ENCODE assay signal across 8 cellular contexts in genomic region chr7:107725138-107725740, GRCh38. TPM values are rescaled to one million over a fixed set of nuclear protein-coding genes. Genes with fewer than 3 reads are reported as not detected.
A peak's percentile ranks its signal among the peaks of the same experiment; 100 is the strongest.
DNase-seq lines count a peak whose midpoint lies in the region; ATAC-seq and TF ChIP-seq lines count a peak whose summit lies in the region.

No MANE protein-coding gene starts in this region.

- no peaks in the 10 kb centered on the region for H3K36me3 Mint-ChIP-seq in WTC11
- H3K36me3 Mint-ChIP-seq in endodermal cell (ENCODE audit: low read depth), result no peaks in the 10 kb centered on the region
- H3K36me3 Mint-ChIP-seq in naive thymus-derived CD8-positive, alpha-beta T cell, result no peaks in the 10 kb centered on the region
- H3K36me3 Mint-ChIP-seq in type B pancreatic cell, result no peaks in the 10 kb centered on the region
- H3K36me3 Mint-ChIP-seq in stimulated activated effector memory CD8-positive, alpha-beta T cell treated with anti-CD3 and anti-CD28 coated beads, Interleukin-12 subunit alpha, Interleukin-12 subunit beta, amount 100 ng/mL, for 72 hours, result no peaks in the 10 kb centered on the region

- H3K4me1 ChIP-seq in endodermal cell (ENCODE audit: control insufficient read depth, insufficient read depth, low read length), result no peaks in the 10 kb centered on the region

- ATAC-seq in WTC11, result no peak
- ATAC-seq in naive thymus-derived CD8-positive, alpha-beta T cell, result peak in 1 of 2 donors; percentile 47
- no peak for ATAC-seq in stimulated activated effector memory CD8-positive, alpha-beta T cell treated with anti-CD3 and anti-CD28 coated beads, Interleukin-12 subunit alpha, Interleukin-12 subunit beta, amount 100 ng/mL, for 72 hours

- no peaks in the 10 kb centered on the region for H3K9me3 Mint-ChIP-seq in WTC11
- no peaks in the 10 kb centered on the region for H3K9me3 Mint-ChIP-seq in endodermal cell
- H3K9me3 Mint-ChIP-seq in naive thymus-derived CD8-positive, alpha-beta T cell, result no peaks in the 10 kb centered on the region
- H3K9me3 Mint-ChIP-seq in type B pancreatic cell, result no peaks in the 10 kb centered on the region
- H3K9me3 Mint-ChIP-seq in stimulated activated effector memory CD8-positive, alpha-beta T cell treated with anti-CD3 and anti-CD28 coated beads, Interleukin-12 subunit alpha, Interleukin-12 subunit beta, amount 100 ng/mL, for 72 hours, result no peaks in the 10 kb centered on the region

- H3K27me3 Mint-ChIP-seq in WTC11 (ENCODE audit: low read depth), result peaks cover 8% of the 10 kb centered on the region
- peaks cover 16% of the 10 kb centered on the region for H3K27me3 Mint-ChIP-seq in endodermal cell (ENCODE audit: insufficient read depth)
- H3K27me3 Mint-ChIP-seq in naive thymus-derived CD8-positive, alpha-beta T cell, result peaks cover 14 to 32% (median 24%) of the 10 kb centered on the region in 5 donors
- H3K27me3 Mint-ChIP-seq in type B pancreatic cell, result peaks cover 39% of the 10 kb centered on the region

- H3K4me3 ChIP-seq in endodermal cell (ENCODE audit: low read length), result no peak overlapping the region

- no peak overlapping the region for H3K27ac ChIP-seq in endodermal cell (ENCODE audit: low read depth, low read length)

- H3K27ac Mint-ChIP-seq in WTC11 (no peak overlapping the region), endodermal cell (no peak overlapping the region), type B pancreatic cell (no peak overlapping the region)
- no peak overlapping the region for H3K27ac Mint-ChIP-seq in naive thymus-derived CD8-positive, alpha-beta T cell
- H3K27ac Mint-ChIP-seq in stimulated activated effector memory CD8-positive, alpha-beta T cell treated with anti-CD3 and anti-CD28 coated beads, Interleukin-12 subunit alpha, Interleukin-12 subunit beta, amount 100 ng/mL, for 72 hours, result no peak overlapping the region

- 0 to 38% methylated on average over 1 to 4 of the region's 4 CpGs for WGBS in endodermal cell (ENCODE audit: insufficient coverage in 1 of 2, insufficient read length in 1 of 2), 2 experiments

- H3K4me1 Mint-ChIP-seq in WTC11 (peaks cover 6% of the 10 kb centered on the region), endodermal cell (no peaks in the 10 kb centered on the region), type B pancreatic cell (ENCODE audit: unreplicated experiment) (no peaks in the 10 kb centered on the region)
- H3K4me1 Mint-ChIP-seq in naive thymus-derived CD8-positive, alpha-beta T cell, result no peaks in the 10 kb centered on the region
- no peaks in the 10 kb centered on the region for H3K4me1 Mint-ChIP-seq in stimulated activated effector memory CD8-positive, alpha-beta T cell treated with anti-CD3 and anti-CD28 coated beads, Interleukin-12 subunit alpha, Interleukin-12 subunit beta, amount 100 ng/mL, for 72 hours

- H3K9me3 ChIP-seq in endodermal cell (ENCODE audit: control insufficient read depth, low read length), result no peaks in the 10 kb centered on the region

- CTCF ChIA-PET in WTC11 (lab: Charles Lee), result interaction anchor here (0.7 to 1.9 kb wide), 3 partner anchors 64 to 262 kb away, joined by 3 to 7 read pairs (median 3); no protein-coding TSS in a partner anchor

- no peaks in the 10 kb centered on the region for H3K36me3 ChIP-seq in endodermal cell (ENCODE audit: control insufficient read depth, insufficient read depth, low read length)

- in situ Hi-C loops in G401 (cut with HindIII; ENCODE audit: low sequenced_read_pairs), result no loop called here

- POLR2A ChIA-PET in WTC11 (lab: Charles Lee), result interaction anchor here (0.8 kb wide), 1 partner anchor 252 kb away, joined by 3 read pairs; no protein-coding TSS in a partner anchor
- POLR2A ChIA-PET in naive thymus-derived CD8-positive, alpha-beta T cell (lab: Charles Lee), result interaction anchor here (0.6 kb wide), 1 partner anchor 1632 kb away, joined by 3 read pairs; no protein-coding TSS in a partner anchor

- DNase-seq in 8988T, result peak; percentile 26
- DNase-seq in G401 (ENCODE audit: low spot score), result peak; percentile 82
- DNase-seq in NCI-H1694 (lab: John Stamatoyannopoulos, UW), result peak; percentile 51
- DNase-seq in WTC11 (ENCODE audit: low spot score), result peak; percentile 22
- DNase-seq in endodermal cell, result peak; percentile 63
- DNase-seq in naive thymus-derived CD8-positive, alpha-beta T cell, result peak; percentile 11 to 73 (median 44)
- no peak for DNase-seq in type B pancreatic cell (ENCODE audit: extremely low spot score, unreplicated experiment)
- DNase-seq in stimulated activated effector memory CD8-positive, alpha-beta T cell treated with anti-CD3 and anti-CD28 coated beads, Interleukin-12 subunit alpha, Interleukin-12 subunit beta, amount 100 ng/mL, for 72 hours (ENCODE audit: low spot score in 2 of 2), result no peak

- H3K9ac ChIP-seq in endodermal cell (ENCODE audit: extremely low read depth, low read length, poor library complexity, severe bottlenecking), result no peak overlapping the region

- H3K4me3 Mint-ChIP-seq in WTC11 (no peak overlapping the region), endodermal cell (no peak overlapping the region), type B pancreatic cell (no peak overlapping the region)
- H3K4me3 Mint-ChIP-seq in naive thymus-derived CD8-positive, alpha-beta T cell, result no peak overlapping the region
- H3K4me3 Mint-ChIP-seq in stimulated activated effector memory CD8-positive, alpha-beta T cell treated with anti-CD3 and anti-CD28 coated beads, Interleukin-12 subunit alpha, Interleukin-12 subunit beta, amount 100 ng/mL, for 72 hours, result no peak overlapping the region

- TF ChIP-seq CTCF in WTC11 (IDR thresholded peaks at IDR 0.05) (peak; percentile 58), endodermal cell (conservative IDR thresholded peaks at IDR 0.05) (peak; percentile 87), type B pancreatic cell (conservative IDR thresholded peaks at IDR 0.05) (peak; percentile 91)

- H3K27me3 ChIP-seq in endodermal cell (ENCODE audit: control insufficient read depth, insufficient read depth, low read length, poor library complexity, severe bottlenecking), result peaks cover 13% of the 10 kb centered on the region

TF ChIP-seq in WTC11, 78 proteins besides CTCF, POLR2A, EP300 and RAD21 (continues in another document):
- TF ChIP-seq TP53 (CRISPR knock-in tag; IDR thresholded peaks at IDR 0.05) (no peak), ZNF219 (CRISPR knock-in tag; IDR thresholded peaks at IDR 0.05; ENCODE audit: borderline replicate concordance) (no peak), MYBL2 (CRISPR knock-in tag; IDR thresholded peaks at IDR 0.05) (no peak), ZNF121 (CRISPR knock-in tag; IDR thresholded peaks at IDR 0.05) (no peak), IRF2 (CRISPR knock-in tag; IDR thresholded peaks at IDR 0.05; ENCODE audit: borderline replicate concordance, low read depth) (no peak), ZNF671 (CRISPR knock-in tag; IDR thresholded peaks at IDR 0.05) (no peak)
- TF ChIP-seq, protein P1, sequence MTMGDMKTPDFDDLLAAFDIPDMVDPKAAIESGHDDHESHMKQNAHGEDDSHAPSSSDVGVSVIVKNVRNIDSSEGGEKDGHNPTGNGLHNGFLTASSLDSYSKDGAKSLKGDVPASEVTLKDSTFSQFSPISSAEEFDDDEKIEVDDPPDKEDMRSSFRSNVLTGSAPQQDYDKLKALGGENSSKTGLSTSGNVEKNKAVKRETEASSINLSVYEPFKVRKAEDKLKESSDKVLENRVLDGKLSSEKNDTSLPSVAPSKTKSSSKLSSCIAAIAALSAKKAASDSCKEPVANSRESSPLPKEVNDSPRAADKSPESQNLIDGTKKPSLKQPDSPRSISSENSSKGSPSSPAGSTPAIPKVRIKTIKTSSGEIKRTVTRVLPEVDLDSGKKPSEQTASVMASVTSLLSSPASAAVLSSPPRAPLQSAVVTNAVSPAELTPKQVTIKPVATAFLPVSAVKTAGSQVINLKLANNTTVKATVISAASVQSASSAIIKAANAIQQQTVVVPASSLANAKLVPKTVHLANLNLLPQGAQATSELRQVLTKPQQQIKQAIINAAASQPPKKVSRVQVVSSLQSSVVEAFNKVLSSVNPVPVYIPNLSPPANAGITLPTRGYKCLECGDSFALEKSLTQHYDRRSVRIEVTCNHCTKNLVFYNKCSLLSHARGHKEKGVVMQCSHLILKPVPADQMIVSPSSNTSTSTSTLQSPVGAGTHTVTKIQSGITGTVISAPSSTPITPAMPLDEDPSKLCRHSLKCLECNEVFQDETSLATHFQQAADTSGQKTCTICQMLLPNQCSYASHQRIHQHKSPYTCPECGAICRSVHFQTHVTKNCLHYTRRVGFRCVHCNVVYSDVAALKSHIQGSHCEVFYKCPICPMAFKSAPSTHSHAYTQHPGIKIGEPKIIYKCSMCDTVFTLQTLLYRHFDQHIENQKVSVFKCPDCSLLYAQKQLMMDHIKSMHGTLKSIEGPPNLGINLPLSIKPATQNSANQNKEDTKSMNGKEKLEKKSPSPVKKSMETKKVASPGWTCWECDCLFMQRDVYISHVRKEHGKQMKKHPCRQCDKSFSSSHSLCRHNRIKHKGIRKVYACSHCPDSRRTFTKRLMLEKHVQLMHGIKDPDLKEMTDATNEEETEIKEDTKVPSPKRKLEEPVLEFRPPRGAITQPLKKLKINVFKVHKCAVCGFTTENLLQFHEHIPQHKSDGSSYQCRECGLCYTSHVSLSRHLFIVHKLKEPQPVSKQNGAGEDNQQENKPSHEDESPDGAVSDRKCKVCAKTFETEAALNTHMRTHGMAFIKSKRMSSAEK (CRISPR knock-in tag; IDR thresholded peaks at IDR 0.05; ENCODE audit: borderline replicate concordance), result no peak
- TF ChIP-seq, protein P2, sequence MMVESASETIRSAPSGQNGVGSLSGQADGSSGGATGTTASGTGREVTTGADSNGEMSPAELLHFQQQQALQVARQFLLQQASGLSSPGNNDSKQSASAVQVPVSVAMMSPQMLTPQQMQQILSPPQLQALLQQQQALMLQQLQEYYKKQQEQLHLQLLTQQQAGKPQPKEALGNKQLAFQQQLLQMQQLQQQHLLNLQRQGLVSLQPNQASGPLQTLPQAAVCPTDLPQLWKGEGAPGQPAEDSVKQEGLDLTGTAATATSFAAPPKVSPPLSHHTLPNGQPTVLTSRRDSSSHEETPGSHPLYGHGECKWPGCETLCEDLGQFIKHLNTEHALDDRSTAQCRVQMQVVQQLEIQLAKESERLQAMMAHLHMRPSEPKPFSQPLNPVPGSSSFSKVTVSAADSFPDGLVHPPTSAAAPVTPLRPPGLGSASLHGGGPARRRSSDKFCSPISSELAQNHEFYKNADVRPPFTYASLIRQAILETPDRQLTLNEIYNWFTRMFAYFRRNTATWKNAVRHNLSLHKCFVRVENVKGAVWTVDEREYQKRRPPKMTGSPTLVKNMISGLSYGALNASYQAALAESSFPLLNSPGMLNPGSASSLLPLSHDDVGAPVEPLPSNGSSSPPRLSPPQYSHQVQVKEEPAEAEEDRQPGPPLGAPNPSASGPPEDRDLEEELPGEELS (CRISPR knock-in tag; IDR thresholded peaks at IDR 0.05), result no peak

RNA-seq across cellular contexts. Expression of gene CBLL1, which starts 18.7 kb away (rescaled TPM):
- 19.5 and 41.0 TPM in 2 replicates for total RNA-seq in G401 (2014; rRNA removed; shearing (Covaris generic))
- total RNA-seq in WTC11 (2021), result 26.1 to 29.8 TPM (median 26.3 TPM) in 3 replicates
- total RNA-seq in endodermal cell, result 10 to 100 TPM; 33.3 to 34.7 TPM
- 35.0 TPM for polyA plus RNA-seq in endodermal cell (2013, experiment 1 of 2)
- 32.7 TPM for polyA plus RNA-seq in endodermal cell (2013, experiment 2 of 2)
- 10 to 100 TPM; 51.8 to 59.9 TPM for total RNA-seq in naive thymus-derived CD8-positive, alpha-beta T cell
- 10 to 100 TPM; 44.8 to 56.3 (median 48.6) TPM for polyA plus RNA-seq in naive thymus-derived CD8-positive, alpha-beta T cell
- 25.0 and 28.3 TPM in 2 replicates for total RNA-seq in type B pancreatic cell (ENCODE audit: low replicate concordance)

Comparison
In these comparisons a context has a peak if more than half of its experiments do, and no peak if none do; other contexts are left out.
1. DNase-seq: peak in 8988T (single experiment), G401 (single experiment), NCI-H1694 (single experiment), WTC11 (single experiment), endodermal cell (single experiment) and naive thymus-derived CD8-positive, alpha-beta T cell (10 of 10); none in type B pancreatic cell (single experiment) and stimulated activated effector memory CD8-positive, alpha-beta T cell treated with anti-CD3 and anti-CD28 coated beads, Interleukin-12 subunit alpha, Interleukin-12 subunit beta, amount 100 ng/mL, for 72 hours (0 of 2).
2. Peak in every context shown above with its lines, with median percentiles within 50 percentile points of each other: CTCF ChIP-seq.